24 cellular contexts compared by ENCODE assay signal in the genomic region with DNA sequence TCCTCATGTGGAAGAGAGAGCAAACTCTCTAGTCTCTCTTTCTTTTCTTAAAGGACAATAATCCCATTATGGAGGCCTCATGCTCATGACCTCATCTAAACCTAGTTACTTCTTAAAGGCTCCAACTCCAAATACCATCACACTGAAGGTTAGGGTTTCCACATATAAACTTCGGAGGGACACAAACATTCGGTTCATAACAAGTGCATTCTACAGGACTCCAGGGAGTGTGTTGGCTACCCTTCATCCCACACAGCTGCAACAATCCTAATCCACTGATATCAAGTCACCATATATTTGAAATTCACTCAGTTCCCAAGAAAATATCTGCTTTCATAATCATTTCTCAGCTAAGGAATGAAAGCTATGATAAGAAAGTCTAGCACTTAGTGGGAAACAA.
DNase-seq lines count a peak whose midpoint lies in the region; ATAC-seq lines count a peak whose summit lies in the region.
"Had no signal": no experiment of that assay in that cellular context is flagged by ENCODE, and none has a peak within 500 bp of the region (broad histone marks: within the 10 kb centered on the region; RNA-seq: fewer than 3 reads in every experiment).

No MANE protein-coding gene starts in this region.

- H3K36me3 ChIP-seq in Karpas-422 (ENCODE audit: insufficient read depth, low read length): no peaks in the 10 kb centered on the region
- H3K36me3 ChIP-seq: SJCRH30 had no signal

- H3K27me3 Mint-ChIP-seq in stimulated activated naive B cell treated with anti-CD40 and anti-IgM and Interleukin-4, amounts not matched to agents 10 μg/mL and 1 μg/mL and 100 μg/mL, for 72 hours: no peaks in the 10 kb centered on the region
- H3K27me3 Mint-ChIP-seq: CD4-positive, CD25-positive, alpha-beta regulatory T cell had no signal

- peaks cover 17 to 24% of the 10 kb centered on the region in 2 donors for H3K9me3 Mint-ChIP-seq in stimulated activated naive B cell treated with anti-CD40 and anti-IgM and Interleukin-4, amounts not matched to agents 10 μg/mL and 1 μg/mL and 100 μg/mL, for 72 hours
- H3K9me3 Mint-ChIP-seq: HFFc6 had no signal

- H3K9ac ChIP-seq in Karpas-422 (ENCODE audit: low read length): no peak overlapping the region
- H3K9ac ChIP-seq: KMS-11 had no signal

- H3K9me3 ChIP-seq in Karpas-422 (ENCODE audit: low read length): no peaks in the 10 kb centered on the region
- H3K9me3 ChIP-seq: SJCRH30 had no signal

- DNase-seq in NCI-H82 (lab: John Stamatoyannopoulos, UW) (peak; percentile 38), NCI-H82 treated with DMSO at 0.1 percent for 48 hours (lab: John Stamatoyannopoulos, UW; ENCODE audit: unreplicated experiment) (no peak), fibroblast of peridontal ligament (ENCODE audit: extremely low read depth) (peak; percentile 49), myocyte (ENCODE audit: low read depth) (peak; percentile 27), Karpas-422 (no peak), GOT3 (lab: John Stamatoyannopoulos, UW) (no peak)
- no peak for DNase-seq in stimulated activated naive B cell treated with anti-CD40 and anti-IgM and Interleukin-4, amounts not matched to agents 10 μg/mL and 1 μg/mL and 100 μg/mL, for 72 hours
- no peak for DNase-seq in activated T-cell treated with anti-CD3 and anti-CD28 coated beads, Interleukin-2, amount 50 U/mL, for 1 hour
- DNase-seq: COR-L47, DMS153, GF-D8, H7, HFFc6, NCI-H1417, NCI-H187 treated with DMSO at 0.1 percent for 48 hours, NCI-H226, NCI-H524, PC-9, SJCRH30 had no signal

- no peak overlapping the region for H3K4me3 Mint-ChIP-seq in stimulated activated naive B cell treated with anti-CD40 and anti-IgM and Interleukin-4, amounts not matched to agents 10 μg/mL and 1 μg/mL and 100 μg/mL, for 72 hours
- H3K4me3 Mint-ChIP-seq: CD4-positive, CD25-positive, alpha-beta regulatory T cell; HFFc6 had no signal

- H3K27ac Mint-ChIP-seq in stimulated activated naive B cell treated with anti-CD40 and anti-IgM and Interleukin-4, amounts not matched to agents 10 μg/mL and 1 μg/mL and 100 μg/mL, for 72 hours: peak overlapping the region; percentile 95
- H3K27ac Mint-ChIP-seq: HFFc6 had no signal

- H3K27ac ChIP-seq in Karpas-422 (ENCODE audit: low read length): no peak overlapping the region
- H3K27ac ChIP-seq: 22Rv1, KMS-11, PC-9, RWPE1, SJCRH30 had no signal

- H3K9me2 ChIP-seq in Karpas-422 (replicated peaks; ENCODE audit: insufficient read depth, low read length): no peaks in the 10 kb centered on the region; the same call in 1 of the 2 replicates

- no peaks in the 10 kb centered on the region for H3K79me2 ChIP-seq in Karpas-422 (ENCODE audit: low read length)

- no peaks in the 10 kb centered on the region for H3K4me1 ChIP-seq in Karpas-422 (ENCODE audit: low read length)

- no peak overlapping the region for H2AFZ ChIP-seq in Karpas-422 (ENCODE audit: low read length)
- H2AFZ ChIP-seq: PC-9 had no signal

- H3K4me3 ChIP-seq in Karpas-422 (ENCODE audit: low read length): no peak overlapping the region
- H3K4me3 ChIP-seq: PC-9, SJCRH30 had no signal

- H4K20me1 ChIP-seq in Karpas-422 (ENCODE audit: insufficient read depth, low read depth, low read length): no peaks in the 10 kb centered on the region

- H3K36me3 Mint-ChIP-seq in stimulated activated naive B cell treated with anti-CD40 and anti-IgM and Interleukin-4, amounts not matched to agents 10 μg/mL and 1 μg/mL and 100 μg/mL, for 72 hours: peaks cover 25 to 50% of the 10 kb centered on the region in 2 donors
- H3K36me3 Mint-ChIP-seq: CD4-positive, CD25-positive, alpha-beta regulatory T cell had no signal

- no peak for ATAC-seq in stimulated activated naive B cell treated with anti-CD40 and anti-IgM and Interleukin-4, amounts not matched to agents 10 μg/mL and 1 μg/mL and 100 μg/mL, for 72 hours (replicated peaks)
- ATAC-seq: HepG2 had no signal

- H3K27me3 ChIP-seq in Karpas-422 (ENCODE audit: low read length): no peaks in the 10 kb centered on the region
- H3K27me3 ChIP-seq: SJCRH30 had no signal

- H3K4me1 Mint-ChIP-seq in stimulated activated naive B cell treated with anti-CD40 and anti-IgM and Interleukin-4, amounts not matched to agents 10 μg/mL and 1 μg/mL and 100 μg/mL, for 72 hours: peaks cover 70 to 99% of the 10 kb centered on the region in 2 donors

- H3K4me2 ChIP-seq in Karpas-422 (ENCODE audit: low read depth, low read length, poor library complexity, severe bottlenecking): no peak overlapping the region
- H3K4me2 ChIP-seq: PC-9 had no signal

Comparison
In these comparisons a context has a peak if more than half of its experiments do, and no peak if none do; other contexts are left out.
1. DNase-seq: peak in NCI-H82 (single experiment), fibroblast of peridontal ligament (single experiment) and myocyte (single experiment); none in NCI-H82 treated with DMSO at 0.1 percent for 48 hours (single experiment), stimulated activated naive B cell treated with anti-CD40 and anti-IgM and Interleukin-4, amounts not matched to agents 10 μg/mL and 1 μg/mL and 100 μg/mL, for 72 hours (single experiment), activated T-cell treated with anti-CD3 and anti-CD28 coated beads, Interleukin-2, amount 50 U/mL, for 1 hour (single experiment), Karpas-422 (single experiment) and GOT3 (single experiment).